In genomic region chr3:196739671-196740475, GRCh38 we compare ENCODE assay signal across 8 cellular contexts. TPM values are rescaled to one million over a fixed set of nuclear protein-coding genes. Genes with fewer than 3 reads are reported as not detected.
DNase-seq lines count a peak whose midpoint lies in the region; ATAC-seq and FAIRE-seq lines count a peak whose summit lies in the region.

Gene PAK2 (plus strand): TSS chr3:196739857. CDS start chr3:196782647, 42,790 bp downstream.

- H3K27me3 ChIP-seq in esophagus (ENCODE audit: control insufficient read depth in 1 of 2, insufficient read depth in 2 of 2, low read length in 2 of 2) (no peaks in the 10 kb centered on the region), mucosa of rectum (ENCODE audit: control insufficient read depth in 2 of 2, insufficient read depth in 2 of 2, low read length in 2 of 2) (no peaks in the 10 kb centered on the region)

- H3K4me1 ChIP-seq in esophagus (ENCODE audit: control insufficient read depth in 2 of 2, insufficient read depth in 2 of 2, low read length in 1 of 2) (peaks cover 0 to 2% of the 10 kb centered on the region in 2 donors), mucosa of rectum (ENCODE audit: control insufficient read depth in 2 of 2, insufficient read depth in 2 of 2, low read length in 2 of 2) (peaks cover 9 to 11% of the 10 kb centered on the region in 2 donors)

- peak within 1 kb of the TSS; percentile 95 to 96 for H3K9ac ChIP-seq in mucosa of rectum (ENCODE audit: low read depth in 1 of 2, low read length in 2 of 2)

- DNase-seq in DMS53 (lab: John Stamatoyannopoulos, UW) (peak; percentile 91), Kasumi-1 (lab: John Stamatoyannopoulos, UW) (peak; percentile 91 to 93), RCC 7860 (ENCODE audit: low spot score) (peak; percentile 78)
- DNase-seq in activated T-cell treated with anti-CD3 and anti-CD28 coated beads, Interleukin-2, amount 50 U/mL, for 48 hours = peak; percentile 90 to 93
- peak; percentile 68 to 84 for DNase-seq in stimulated activated CD8-positive, alpha-beta memory T cell treated with anti-CD3 and anti-CD28 coated beads, Interleukin-4, amount 100 ng/mL, for 4 hours (ENCODE audit: low read depth in 2 of 2, low spot score in 1 of 2)

- peak; percentile 84 for ATAC-seq in GM21786 (IDR thresholded peaks at IDR 0.05; ENCODE audit: unreplicated experiment)

- H3K27ac ChIP-seq in esophagus (ENCODE audit: low read depth in 2 of 2, low read length in 1 of 2) (peak within 1 kb of the TSS; percentile 93 to 95), mucosa of rectum (ENCODE audit: low read depth in 2 of 2, low read length in 2 of 2) (peak within 1 kb of the TSS; percentile 95 to 97)

- no peaks in the 10 kb centered on the region for H3K36me3 ChIP-seq in esophagus (ENCODE audit: control insufficient read depth in 2 of 2, insufficient read depth in 2 of 2, low read length in 1 of 2)
- H3K36me3 ChIP-seq in mucosa of rectum (ENCODE audit: control insufficient read depth in 2 of 2, insufficient read depth in 2 of 2, low read length in 2 of 2) = no peaks in the 10 kb centered on the region

- FAIRE-seq in RCC 7860 (lab: Jason Lieb, UNC) = no peak

- WGBS in esophagus, 2 donors = 1% methylated on average over 58 to 85 of the region's 85 CpGs

- H3K9me3 ChIP-seq in esophagus (ENCODE audit: control insufficient read depth in 2 of 2, insufficient read depth in 1 of 2, low read depth in 1 of 2, low read length in 1 of 2) (no peaks in the 10 kb centered on the region), mucosa of rectum (ENCODE audit: control insufficient read depth in 2 of 2, low read length in 2 of 2) (no peaks in the 10 kb centered on the region)

- H3K4me3 ChIP-seq in esophagus (ENCODE audit: low read depth in 1 of 2, low read length in 2 of 2) (peak within 1 kb of the TSS; percentile 67 to 77), mucosa of rectum (ENCODE audit: low read length in 2 of 2) (peak within 1 kb of the TSS; percentile 92 to 98)

RNA-seq across cellular contexts. Expression of gene PAK2, which starts in this region (rescaled TPM):
- polyA plus RNA-seq in esophagus = 10 to 100 TPM; 10.9 to 13.2 TPM

Comparison
In these comparisons a context has a peak if more than half of its experiments do, and no peak if none do; other contexts are left out.
1. Peak in every context shown above with its lines: DNase-seq, ATAC-seq, H3K4me3 ChIP-seq and H3K27ac ChIP-seq.